11 cellular contexts compared by ENCODE assay signal in the genomic region with DNA sequence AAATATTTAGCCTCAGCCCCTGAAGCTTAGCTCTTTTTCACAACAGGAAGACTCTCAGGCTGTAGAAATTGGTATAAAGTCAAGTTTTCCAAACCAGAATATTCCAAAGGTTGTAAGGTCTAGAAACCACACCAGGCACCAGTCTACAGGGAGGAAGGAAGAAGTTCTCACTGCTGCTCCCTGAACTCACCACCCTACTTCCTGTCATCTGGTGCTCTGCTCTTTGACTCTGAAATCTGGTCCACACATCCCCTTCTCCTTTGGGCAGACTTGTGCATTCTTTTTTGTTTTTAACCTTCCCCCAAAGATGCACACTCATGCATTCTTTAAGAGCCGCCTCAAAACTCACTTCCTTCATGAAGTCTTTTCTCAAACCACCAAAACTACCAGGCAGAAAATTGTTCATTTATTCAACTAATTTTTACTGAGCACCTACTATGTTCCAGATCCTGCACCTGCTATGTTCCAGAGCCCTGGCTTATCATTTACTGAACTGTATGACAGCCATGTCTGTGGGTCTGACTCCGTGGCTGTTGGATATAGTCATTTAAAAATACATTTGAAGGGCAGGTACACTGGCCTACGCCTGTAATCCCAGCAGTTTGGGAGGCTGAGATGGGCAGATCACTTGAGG. TPM values are rescaled to one million over a fixed set of nuclear protein-coding genes. Genes with fewer than 3 reads are reported as not detected.
A peak's percentile ranks its signal among the peaks of the same experiment; 100 is the strongest.
DNase-seq lines count a peak whose midpoint lies in the region; ATAC-seq and TF ChIP-seq lines count a peak whose summit lies in the region.
"Had no signal": no experiment of that assay in that cellular context is flagged by ENCODE, and none has a peak within 500 bp of the region (broad histone marks: within the 10 kb centered on the region; RNA-seq: fewer than 3 reads in every experiment).

No MANE protein-coding gene starts in this region.

- no peak overlapping the region for H3K23ac ChIP-seq in trophoblast cell (ENCODE audit: low read length)

- no peak overlapping the region for H3K18ac ChIP-seq in trophoblast cell (ENCODE audit: low read length)

- H3K4me2 ChIP-seq in trophoblast cell (ENCODE audit: low read length): no peak overlapping the region

- no peak overlapping the region for H2AFZ ChIP-seq in trophoblast cell (ENCODE audit: insufficient read depth, low read length, poor library complexity)

- no peak overlapping the region for H3K27ac ChIP-seq in trophoblast cell (ENCODE audit: low read depth, low read length)
- H3K27ac ChIP-seq: gastrocnemius medialis, stomach had no signal

- no peak for ATAC-seq in GM18511 (IDR thresholded peaks at IDR 0.05; ENCODE audit: unreplicated experiment)

- H4K91ac ChIP-seq in trophoblast cell (ENCODE audit: low read depth, low read length): peak overlapping the region; percentile 37

- H3K27me3 Mint-ChIP-seq in activated T-cell treated with anti-CD3 and anti-CD28 coated beads, Interleukin-2, amount 50 U/mL, for 24 hours: no peaks in the 10 kb centered on the region
- H3K27me3 Mint-ChIP-seq in chondrocyte (ENCODE audit: low read depth) (no peaks in the 10 kb centered on the region), immature natural killer cell (ENCODE audit: low read depth in 3 of 3) (peaks cover 2 to 4% (median 3%) of the 10 kb centered on the region in 3 donors)

- H2BK5ac ChIP-seq in trophoblast cell (ENCODE audit: low read depth, low read length, poor library complexity): peak overlapping the region; percentile 21

- H3K4me1 ChIP-seq in trophoblast cell (ENCODE audit: control insufficient read depth in 1 of 2, insufficient read depth in 2 of 2, low read length in 2 of 2): peaks cover 3 to 8% of the 10 kb centered on the region in 2 experiments
- H3K4me1 ChIP-seq: gastrocnemius medialis had no signal

- peaks cover 3% of the 10 kb centered on the region for H3K9me3 Mint-ChIP-seq in activated T-cell treated with anti-CD3 and anti-CD28 coated beads, Interleukin-2, amount 50 U/mL, for 24 hours
- H3K9me3 Mint-ChIP-seq in chondrocyte (ENCODE audit: low read depth): no peaks in the 10 kb centered on the region
- no peaks in the 10 kb centered on the region for H3K9me3 Mint-ChIP-seq in immature natural killer cell

- H3K4me3 Mint-ChIP-seq in activated T-cell treated with anti-CD3 and anti-CD28 coated beads, Interleukin-2, amount 50 U/mL, for 24 hours: no peak overlapping the region
- H3K4me3 Mint-ChIP-seq in chondrocyte (ENCODE audit: unreplicated experiment): no peak overlapping the region
- H3K4me3 Mint-ChIP-seq in immature natural killer cell: peak overlapping the region in 1 of 5 donors; percentile 13

- no peaks in the 10 kb centered on the region for H3K9me3 ChIP-seq in trophoblast cell (ENCODE audit: insufficient read depth, low read depth, low read length)
- H3K9me3 ChIP-seq: gastrocnemius medialis, stomach had no signal

- no peak overlapping the region for H3K9ac ChIP-seq in trophoblast cell (ENCODE audit: low read length)

- no peak overlapping the region for H3K4ac ChIP-seq in trophoblast cell (ENCODE audit: low read depth, low read length)

- no peak for TF ChIP-seq CTCF in chondrocyte (IDR thresholded peaks at IDR 0.05)

- H2AK5ac ChIP-seq in trophoblast cell (ENCODE audit: low read length): no peak overlapping the region

- no CpG with 5 or more reads among the region's 3 CpGs for WGBS in trophoblast cell (ENCODE audit: extremely low coverage, insufficient coverage, insufficient read length)

- no peaks in the 10 kb centered on the region for H3K79me2 ChIP-seq in trophoblast cell (ENCODE audit: control insufficient read depth, insufficient read depth, low read length, poor library complexity)

- peak overlapping the region; percentile 13 for H2BK120ac ChIP-seq in trophoblast cell (ENCODE audit: insufficient read depth, low read length, poor library complexity)

- no peak overlapping the region for H4K12ac ChIP-seq in trophoblast cell (ENCODE audit: low read depth, low read length)

- no peak overlapping the region for H3K14ac ChIP-seq in trophoblast cell (ENCODE audit: low read length)

- H3K36me3 Mint-ChIP-seq in activated T-cell treated with anti-CD3 and anti-CD28 coated beads, Interleukin-2, amount 50 U/mL, for 24 hours (ENCODE audit: low read depth): no peaks in the 10 kb centered on the region
- no peaks in the 10 kb centered on the region for H3K36me3 Mint-ChIP-seq in chondrocyte (ENCODE audit: low read depth)
- no peaks in the 10 kb centered on the region for H3K36me3 Mint-ChIP-seq in immature natural killer cell

- H3K27me3 ChIP-seq in trophoblast cell (ENCODE audit: insufficient read depth, low read length): no peaks in the 10 kb centered on the region
- H3K27me3 ChIP-seq: gastrocnemius medialis, stomach had no signal

- H3K27ac Mint-ChIP-seq in activated T-cell treated with anti-CD3 and anti-CD28 coated beads, Interleukin-2, amount 50 U/mL, for 24 hours: peak overlapping the region; percentile 60
- H3K27ac Mint-ChIP-seq in chondrocyte (ENCODE audit: unreplicated experiment) (peak overlapping the region; percentile 24), immature natural killer cell (peak overlapping the region in 1 of 6 donors; percentile 52)

- no peak overlapping the region for H2BK12ac ChIP-seq in trophoblast cell (ENCODE audit: low read length)

- H3K4me3 ChIP-seq in trophoblast cell (ENCODE audit: low read depth, low read length): no peak overlapping the region
- H3K4me3 ChIP-seq: gastrocnemius medialis, stomach had no signal

- no peaks in the 10 kb centered on the region for H3K36me3 ChIP-seq in trophoblast cell (ENCODE audit: control insufficient read depth in 1 of 2, insufficient read depth in 2 of 2, low read length in 2 of 2)
- H3K36me3 ChIP-seq: gastrocnemius medialis, stomach had no signal

- H3K4me1 Mint-ChIP-seq in activated T-cell treated with anti-CD3 and anti-CD28 coated beads, Interleukin-2, amount 50 U/mL, for 24 hours (ENCODE audit: low read depth): peaks cover 22% of the 10 kb centered on the region
- H3K4me1 Mint-ChIP-seq in chondrocyte (ENCODE audit: low read depth) (peaks cover 4% of the 10 kb centered on the region), immature natural killer cell (peaks cover 9 to 10% of the 10 kb centered on the region in 2 donors)

- peaks cover 5% of the 10 kb centered on the region for H3K79me1 ChIP-seq in trophoblast cell (ENCODE audit: low read length)

- peak overlapping the region; percentile 60 for H4K8ac ChIP-seq in trophoblast cell (ENCODE audit: low read depth, low read length)

- DNase-seq in activated T-cell treated with anti-CD3 and anti-CD28 coated beads, Interleukin-2, amount 50 U/mL, for 24 hours: no peak
- DNase-seq in activated T-cell treated with anti-CD3 and anti-CD28 coated beads, Interleukin-2, amount 50 U/mL, for 48 hours: no peak
- DNase-seq in NAMALWA (ENCODE audit: low spot score) (peak; percentile 18), chondrocyte (ENCODE audit: low spot score) (no peak), trophoblast cell (no peak), immature natural killer cell (no peak), iPS-NIHi7 (ENCODE audit: extremely low spot score) (no peak)
- DNase-seq: gastrocnemius medialis, NCI-H1105 treated with DMSO at 0.1 percent for 48 hours, stomach had no signal

RNA-seq across cellular contexts. Expression of a gene that starts 30.0 kb away (rescaled TPM):
- total RNA-seq in chondrocyte: 81.4 to 93.0 TPM (median 82.3 TPM) in 3 replicates
- polyA plus RNA-seq in trophoblast cell (2013): 53.3 and 53.4 TPM in 2 replicates
- polyA plus RNA-seq in immature natural killer cell: 10 to 100 TPM; 28.9 to 49.4 (median 34.9) TPM
